Comparison of ENCODE assay signal across 25 cellular contexts in genomic region chr10:132252412-132252811, GRCh38. TPM values are rescaled to one million over a fixed set of nuclear protein-coding genes. Genes with fewer than 3 reads are reported as not detected.
DNase-seq lines count a peak whose midpoint lies in the region; ATAC-seq and TF ChIP-seq lines count a peak whose summit lies in the region.
"Had no signal": no experiment of that assay in that cellular context is flagged by ENCODE, and none has a peak within 500 bp of the region (broad histone marks: within the 10 kb centered on the region; RNA-seq: fewer than 3 reads in every experiment).

No MANE protein-coding gene starts in this region.

- H3K4me2 ChIP-seq in DND-41 (ENCODE audit: insufficient read depth, low read length), result no peak overlapping the region
- no peak overlapping the region for H3K4me2 ChIP-seq in neuronal stem cell (ENCODE audit: insufficient read depth, low read length, poor library complexity, severe bottlenecking)

- no peak overlapping the region for H3K27ac Mint-ChIP-seq in chondrocyte (ENCODE audit: unreplicated experiment)
- H3K27ac Mint-ChIP-seq: activated CD4-positive, alpha-beta memory T cell treated with anti-CD3 and anti-CD28 coated beads, Interleukin-2, amount 10 ng/mL, durations not matched to agents 7 days and 5 days; activated naive CD4-positive, alpha-beta T cell treated with anti-CD3 and anti-CD28 coated beads, Interleukin-2, amount 50 U/mL, for 72 hours; activated T-helper 17 cell treated with anti-CD3 and anti-CD28 coated beads, Interleukin-2, amount 50 U/mL, for 72 hours; B cell; stimulated activated effector memory CD8-positive, alpha-beta T cell treated with anti-CD3 and anti-CD28 coated beads, Interleukin-12 subunit alpha, Interleukin-12 subunit beta, amount 100 ng/mL, for 72 hours had no signal

- H3K4me3 ChIP-seq in DND-41 (ENCODE audit: low read depth in 1 of 2, low read length in 2 of 2) (no peak overlapping the region), H7 (ENCODE audit: insufficient read depth, low read depth, low read length) (no peak overlapping the region), neuronal stem cell (ENCODE audit: low read length in 2 of 2) (no peak overlapping the region)
- H3K4me3 ChIP-seq: esophagus muscularis mucosa, sigmoid colon, suprapubic skin, upper lobe of right lung had no signal

- DNase-seq in DND-41, result no peak
- DNase-seq in H7, result peak; percentile 86
- no peak for DNase-seq in chondrocyte (ENCODE audit: low spot score)
- DNase-seq in neuronal stem cell (ENCODE audit: low spot score), result no peak
- no peak for DNase-seq in NCI-H226
- DNase-seq: activated CD4-positive, alpha-beta memory T cell treated with anti-CD3 and anti-CD28 coated beads, Interleukin-2, amount 10 ng/mL, durations not matched to agents 7 days and 5 days; CD8-positive, alpha-beta memory T cell; DMS 273 treated with DMSO at 0.1 percent for 48 hours; left cardiac atrium; NCI-H1105; NCI-H2029 treated with DMSO at 0.1 percent for 48 hours; NCI-H774; sigmoid colon; stimulated activated CD4-positive, alpha-beta T cell treated with anti-CD3 and anti-CD28 coated beads, Interleukin-4, amount 100 ng/mL, for 24 hours; T-helper 1 cell; upper lobe of right lung had no signal

- H3K4me1 ChIP-seq in DND-41 (ENCODE audit: insufficient read depth, low read length) (no peaks in the 10 kb centered on the region), neuronal stem cell (ENCODE audit: control insufficient read depth in 2 of 2, insufficient read depth in 1 of 2, low read depth in 1 of 2, low read length in 2 of 2) (peaks cover 0 to 9% of the 10 kb centered on the region in 2 donors)

- H3K23ac ChIP-seq in neuronal stem cell (ENCODE audit: low read depth, low read length, poor library complexity), result no peak overlapping the region

- H3K14ac ChIP-seq in neuronal stem cell (ENCODE audit: low read length), result peak overlapping the region; percentile 56

- H2AK5ac ChIP-seq in neuronal stem cell (ENCODE audit: low read depth, low read length), result peak overlapping the region; percentile 6

- H4K20me1 ChIP-seq in DND-41 (ENCODE audit: insufficient read depth, low read length), result no peaks in the 10 kb centered on the region; the same call in 1 of the 2 replicates

- H3K9me3 ChIP-seq in DND-41 (ENCODE audit: insufficient read depth, low read length, severe bottlenecking), result no peaks in the 10 kb centered on the region
- no peaks in the 10 kb centered on the region for H3K9me3 ChIP-seq in neuronal stem cell (replicated peaks in 1 of 2; ENCODE audit: control insufficient read depth in 2 of 2, insufficient read depth in 1 of 2, low read depth in 1 of 2, low read length in 2 of 2)
- H3K9me3 ChIP-seq: esophagus muscularis mucosa, sigmoid colon, suprapubic skin, upper lobe of right lung had no signal

- H3K36me3 ChIP-seq in DND-41 (ENCODE audit: insufficient read depth, low read length) (no peaks in the 10 kb centered on the region), H7 (replicated peaks; ENCODE audit: control insufficient read depth, insufficient read depth, low read length) (no peaks in the 10 kb centered on the region), neuronal stem cell (replicated peaks in 1 of 2; ENCODE audit: control insufficient read depth in 2 of 2, insufficient read depth in 2 of 2, low read length in 2 of 2) (no peaks in the 10 kb centered on the region)
- H3K36me3 ChIP-seq: esophagus muscularis mucosa, sigmoid colon, suprapubic skin, upper lobe of right lung had no signal

- H2AFZ ChIP-seq in DND-41 (ENCODE audit: low read depth, low read length) (no peak overlapping the region), neuronal stem cell (ENCODE audit: low read length) (no peak overlapping the region)

- no peaks in the 10 kb centered on the region for H3K27me3 Mint-ChIP-seq in chondrocyte (ENCODE audit: low read depth)
- H3K27me3 Mint-ChIP-seq: activated CD4-positive, alpha-beta memory T cell treated with anti-CD3 and anti-CD28 coated beads, Interleukin-2, amount 10 ng/mL, durations not matched to agents 7 days and 5 days; activated T-helper 17 cell treated with anti-CD3 and anti-CD28 coated beads, Interleukin-2, amount 50 U/mL, for 72 hours; B cell had no signal

- H3K9ac ChIP-seq in DND-41 (ENCODE audit: low read depth, low read length) (no peak overlapping the region), neuronal stem cell (ENCODE audit: low read depth, low read length, poor library complexity) (peak overlapping the region; percentile 70)

- H2BK5ac ChIP-seq in neuronal stem cell (ENCODE audit: low read length), result no peak overlapping the region

- H3K79me2 ChIP-seq in DND-41 (ENCODE audit: insufficient read depth, low read length), result no peaks in the 10 kb centered on the region

- no peak overlapping the region for H3K18ac ChIP-seq in neuronal stem cell (ENCODE audit: low read length)

- no peaks in the 10 kb centered on the region for H3K79me1 ChIP-seq in neuronal stem cell (ENCODE audit: low read depth, low read length)

- no peaks in the 10 kb centered on the region for H3K4me1 Mint-ChIP-seq in chondrocyte (ENCODE audit: low read depth)
- H3K4me1 Mint-ChIP-seq: activated T-helper 17 cell treated with anti-CD3 and anti-CD28 coated beads, Interleukin-2, amount 50 U/mL, for 72 hours had no signal

- H4K8ac ChIP-seq in neuronal stem cell (ENCODE audit: low read depth, low read length), result no peak overlapping the region

- TF ChIP-seq CTCF in DND-41 (IDR thresholded peaks at IDR 0.05; ENCODE audit: borderline replicate concordance, extremely low read depth, low read length, poor library complexity, severe bottlenecking) (peak; percentile 30), chondrocyte (IDR thresholded peaks at IDR 0.05) (peak; percentile 27)

- no peaks in the 10 kb centered on the region for H3K36me3 Mint-ChIP-seq in chondrocyte (ENCODE audit: low read depth)
- H3K36me3 Mint-ChIP-seq: activated naive CD4-positive, alpha-beta T cell treated with anti-CD3 and anti-CD28 coated beads, Interleukin-2, amount 50 U/mL, for 72 hours; CD8-positive, alpha-beta memory T cell; stimulated activated effector memory CD8-positive, alpha-beta T cell treated with anti-CD3 and anti-CD28 coated beads, Interleukin-12 subunit alpha, Interleukin-12 subunit beta, amount 100 ng/mL, for 72 hours had no signal

- H3K4ac ChIP-seq in neuronal stem cell (ENCODE audit: low read length), result peak overlapping the region; percentile 23

- no CpG with 5 or more reads among the region's 17 CpGs for WGBS in neuronal stem cell (ENCODE audit: extremely low coverage in 2 of 2, insufficient read length in 2 of 2, insufficient replicate concordance in 1 of 2), 2 donors

- H3K27me3 ChIP-seq in DND-41 (ENCODE audit: insufficient read depth, low read length, poor library complexity) (no peaks in the 10 kb centered on the region), H7 (ENCODE audit: control insufficient read depth, insufficient read depth, low read length) (no peaks in the 10 kb centered on the region), neuronal stem cell (ENCODE audit: control insufficient read depth in 3 of 3, insufficient read depth in 3 of 3, low read depth in 1 of 3, low read length in 3 of 3) (peaks cover 0 to 7% (median 0%) of the 10 kb centered on the region in 3 experiments)
- H3K27me3 ChIP-seq: esophagus muscularis mucosa, sigmoid colon, suprapubic skin, upper lobe of right lung had no signal

- no peak overlapping the region for H2BK12ac ChIP-seq in neuronal stem cell (ENCODE audit: low read length)

- H2BK15ac ChIP-seq in neuronal stem cell (ENCODE audit: low read length), result no peak overlapping the region

- no peak for ATAC-seq in DND-41 (ENCODE audit: insufficient read depth, low read depth)
- no peak for ATAC-seq in HG03571 (IDR thresholded peaks at IDR 0.05; ENCODE audit: unreplicated experiment)
- no peak for ATAC-seq in GM19395 (IDR thresholded peaks at IDR 0.05; ENCODE audit: unreplicated experiment)
- ATAC-seq: activated CD4-positive, CD25-positive, alpha-beta regulatory T cell treated with anti-CD3 and anti-CD28 coated beads, Interleukin-2, amount 50 U/mL, for 24 hours; activated naive CD4-positive, alpha-beta T cell treated with anti-CD3 and anti-CD28 coated beads, Interleukin-2, amount 50 U/mL, for 72 hours; activated T-helper 17 cell treated with anti-CD3 and anti-CD28 coated beads, Interleukin-2, amount 50 U/mL, for 72 hours; left cardiac atrium; stimulated activated effector memory CD8-positive, alpha-beta T cell treated with anti-CD3 and anti-CD28 coated beads, Interleukin-12 subunit alpha, Interleukin-12 subunit beta, amount 100 ng/mL, for 72 hours; upper lobe of right lung had no signal

- H3K27ac ChIP-seq in DND-41 (ENCODE audit: low read length), result no peak overlapping the region
- no peak overlapping the region for H3K27ac ChIP-seq in neuronal stem cell (replicated peaks; ENCODE audit: low read length)
- H3K27ac ChIP-seq: esophagus muscularis mucosa, sigmoid colon, suprapubic skin, upper lobe of right lung had no signal

- H3K4me3 Mint-ChIP-seq in chondrocyte (ENCODE audit: unreplicated experiment), result no peak overlapping the region
- H3K4me3 Mint-ChIP-seq: activated CD4-positive, alpha-beta memory T cell treated with anti-CD3 and anti-CD28 coated beads, Interleukin-2, amount 10 ng/mL, durations not matched to agents 7 days and 5 days; activated T-helper 17 cell treated with anti-CD3 and anti-CD28 coated beads, Interleukin-2, amount 50 U/mL, for 72 hours; B cell; stimulated activated effector memory CD8-positive, alpha-beta T cell treated with anti-CD3 and anti-CD28 coated beads, Interleukin-12 subunit alpha, Interleukin-12 subunit beta, amount 100 ng/mL, for 72 hours had no signal

- H3K9me3 Mint-ChIP-seq in chondrocyte (ENCODE audit: low read depth), result no peaks in the 10 kb centered on the region
- H3K9me3 Mint-ChIP-seq: activated CD4-positive, alpha-beta memory T cell treated with anti-CD3 and anti-CD28 coated beads, Interleukin-2, amount 10 ng/mL, durations not matched to agents 7 days and 5 days; activated naive CD4-positive, alpha-beta T cell treated with anti-CD3 and anti-CD28 coated beads, Interleukin-2, amount 50 U/mL, for 72 hours; activated T-helper 17 cell treated with anti-CD3 and anti-CD28 coated beads, Interleukin-2, amount 50 U/mL, for 72 hours; CD8-positive, alpha-beta memory T cell; stimulated activated effector memory CD8-positive, alpha-beta T cell treated with anti-CD3 and anti-CD28 coated beads, Interleukin-12 subunit alpha, Interleukin-12 subunit beta, amount 100 ng/mL, for 72 hours had no signal

- H4K91ac ChIP-seq in neuronal stem cell (ENCODE audit: low read depth, low read length, poor library complexity), result peak overlapping the region; percentile 64

- H2BK120ac ChIP-seq in neuronal stem cell (ENCODE audit: low read depth, low read length), result no peak overlapping the region

RNA-seq across cellular contexts. Expression of gene STK32C, which starts 55.3 kb away (rescaled TPM):
- 24.9 and 31.4 TPM in 2 replicates for total RNA-seq in H7 (2014; rRNA removed; shearing (Covaris generic))
- 15.8 to 17.9 TPM (median 17.2 TPM) in 3 replicates for total RNA-seq in chondrocyte
- 20.6 TPM for polyA plus RNA-seq in neuronal stem cell (2013, experiment 1 of 2)
- 21.2 TPM for polyA plus RNA-seq in neuronal stem cell (2013, experiment 2 of 2)
